Comparison of ENCODE assay signal across 8 cellular contexts in the genomic region with DNA sequence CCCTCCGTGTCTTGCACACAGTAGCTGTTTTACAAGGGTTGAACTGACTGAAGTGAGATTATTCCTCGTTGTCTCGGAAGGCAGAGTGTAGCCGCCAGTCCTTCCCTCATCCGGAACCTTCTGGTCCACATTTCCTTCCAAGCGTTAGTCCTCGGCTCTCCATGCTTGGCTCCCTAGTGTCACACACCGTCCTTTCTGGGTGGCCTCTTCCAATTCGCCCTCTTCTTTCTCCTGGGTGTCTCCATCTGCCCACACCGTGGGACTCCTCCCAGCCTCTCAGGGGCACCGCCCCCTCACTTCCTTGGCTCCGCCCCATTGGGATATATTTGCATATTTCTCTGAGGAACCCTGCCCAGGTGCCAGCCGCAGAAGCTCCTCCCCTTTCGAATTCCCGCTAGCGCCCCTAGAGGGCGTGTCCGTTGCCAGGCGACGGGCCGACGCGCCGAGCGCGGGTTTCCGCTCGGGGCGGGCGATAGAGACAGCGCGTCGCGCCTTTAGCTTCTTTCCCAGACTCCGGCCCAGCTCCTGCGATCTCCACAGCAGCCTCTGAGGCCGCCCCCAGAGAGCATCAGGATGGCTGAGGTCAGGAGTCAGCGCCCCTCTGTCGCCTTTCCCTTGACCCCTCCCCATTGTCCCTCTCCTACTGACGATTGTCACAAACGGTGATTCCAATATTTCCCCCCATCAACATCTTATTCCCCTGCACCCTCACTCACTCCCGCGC. TPM values are rescaled to one million over a fixed set of nuclear protein-coding genes. Genes with fewer than 3 reads are reported as not detected.
DNase-seq lines count a peak whose midpoint lies in the region; ATAC-seq and TF ChIP-seq lines count a peak whose summit lies in the region.

A gene with protein sequence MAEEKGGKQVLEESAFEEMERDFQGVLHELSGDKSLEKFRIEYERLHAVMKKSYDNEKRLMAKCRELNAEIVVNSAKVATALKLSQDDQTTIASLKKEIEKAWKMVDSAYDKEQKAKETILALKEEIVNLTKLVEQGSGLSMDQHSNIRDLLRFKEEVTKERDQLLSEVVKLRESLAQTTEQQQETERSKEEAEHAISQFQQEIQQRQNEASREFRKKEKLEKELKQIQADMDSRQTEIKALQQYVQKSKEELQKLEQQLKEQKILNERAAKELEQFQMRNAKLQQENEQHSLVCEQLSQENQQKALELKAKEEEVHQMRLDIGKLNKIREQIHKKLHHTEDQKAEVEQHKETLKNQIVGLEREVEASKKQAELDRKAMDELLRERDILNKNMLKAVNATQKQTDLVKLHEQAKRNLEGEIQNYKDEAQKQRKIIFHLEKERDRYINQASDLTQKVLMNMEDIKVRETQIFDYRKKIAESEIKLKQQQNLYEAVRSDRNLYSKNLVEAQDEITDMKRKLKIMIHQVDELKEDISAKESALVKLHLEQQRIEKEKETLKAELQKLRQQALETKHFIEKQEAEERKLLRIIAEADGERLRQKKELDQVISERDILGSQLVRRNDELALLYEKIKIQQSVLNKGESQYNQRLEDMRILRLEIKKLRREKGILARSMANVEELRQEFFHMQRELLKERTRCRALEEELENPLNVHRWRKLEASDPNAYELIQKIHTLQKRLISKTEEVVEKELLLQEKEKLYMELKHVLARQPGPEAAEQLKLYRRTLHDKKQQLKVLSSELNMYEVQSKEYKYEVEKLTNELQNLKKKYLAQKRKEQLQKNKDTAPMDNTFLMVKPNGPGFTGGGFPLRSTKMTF (plus strand): TSS at position 509 of the 724 bp plus-strand sequence. CDS start 65 bp downstream, at position 574.

- H3K36me3 ChIP-seq in SK-N-SH (replicated peaks in 1 of 2; ENCODE audit: control insufficient read depth in 1 of 2, insufficient read depth in 2 of 2, low read length in 1 of 2) (no peaks in the 10 kb centered on the region), heart left ventricle (no peaks in the 10 kb centered on the region), upper lobe of left lung (no peaks in the 10 kb centered on the region)

- TF ChIP-seq CTCF in GM10266 (IDR thresholded peaks at IDR 0.05; ENCODE audit: control insufficient read depth, insufficient read depth, low read depth, missing control alignments) (peak; percentile 72), SK-N-SH (IDR thresholded peaks at IDR 0.05) (peak; percentile 63), heart left ventricle (IDR thresholded peaks at IDR 0.05) (peak; percentile 58 to 95 (median 76)), upper lobe of left lung (IDR thresholded peaks at IDR 0.05) (peak; percentile 49 to 89 (median 70))

- H3K9me3 Mint-ChIP-seq in activated naive CD4-positive, alpha-beta T cell treated with anti-CD3 and anti-CD28 coated beads, Interleukin-2, amount 50 U/mL, for 24 hours: no peaks in the 10 kb centered on the region

- no peaks in the 10 kb centered on the region for H3K27me3 ChIP-seq in SK-N-SH (ENCODE audit: insufficient read depth)
- H3K27me3 ChIP-seq in heart left ventricle: no peaks in the 10 kb centered on the region
- H3K27me3 ChIP-seq in upper lobe of left lung: no peaks in the 10 kb centered on the region

- no peaks in the 10 kb centered on the region for H3K79me2 ChIP-seq in SK-N-SH (ENCODE audit: insufficient read depth)

- H4K20me1 ChIP-seq in SK-N-SH (ENCODE audit: insufficient read depth): no peaks in the 10 kb centered on the region

- H3K4me1 ChIP-seq in SK-N-SH (ENCODE audit: control insufficient read depth in 1 of 2, insufficient read depth in 2 of 2, low read depth in 1 of 2, low read length in 1 of 2) (peaks cover 5 to 13% of the 10 kb centered on the region in 2 experiments; a peak in 3 of 4 replicates), heart left ventricle (peaks cover 0 to 57% (median 15%) of the 10 kb centered on the region in 12 donors), upper lobe of left lung (peaks cover 30 to 44% (median 35%) of the 10 kb centered on the region in 4 donors)

- no peaks in the 10 kb centered on the region for H3K9me2 ChIP-seq in SK-N-SH

- H3K4me1 Mint-ChIP-seq in activated naive CD4-positive, alpha-beta T cell treated with anti-CD3 and anti-CD28 coated beads, Interleukin-2, amount 50 U/mL, for 24 hours: no peaks in the 10 kb centered on the region

- DNase-seq in GM10266 (ENCODE audit: extremely low spot score): peak; percentile 74
- DNase-seq in NAMALWA (ENCODE audit: low spot score): peak; percentile 96
- DNase-seq in SK-N-SH: peak; percentile 89
- peak; percentile 89 to 97 (median 92) for DNase-seq in heart left ventricle
- peak; percentile 98 for DNase-seq in posterior vena cava (ENCODE audit: low spot score)
- DNase-seq in upper lobe of left lung: peak; percentile 97

- no peaks in the 10 kb centered on the region for H3K27me3 Mint-ChIP-seq in activated naive CD4-positive, alpha-beta T cell treated with anti-CD3 and anti-CD28 coated beads, Interleukin-2, amount 50 U/mL, for 24 hours

- H3F3A ChIP-seq in SK-N-SH (replicated peaks; ENCODE audit: insufficient read depth): peaks cover 11% of the 10 kb centered on the region

- POLR2A ChIA-PET in SK-N-SH (lab: Yijun Ruan, JAX): no interaction called here

- TF ChIP-seq RAD21 in SK-N-SH (IDR thresholded peaks at IDR 0.05; ENCODE audit: low read length): peak; percentile 9; the same call in 1 of the 2 replicates

- H3K4me3 ChIP-seq in SK-N-SH (ENCODE audit: low read depth in 2 of 2, low read length in 1 of 2) (peak within 1 kb of the TSS; percentile 64 to 66), heart left ventricle (peak within 1 kb of the TSS in 11 of 12 donors; percentile 2 to 61 (median 46)), upper lobe of left lung (peak within 1 kb of the TSS; percentile 3 to 45 (median 36))

- peak within 1 kb of the TSS; percentile 60 for H3K27ac Mint-ChIP-seq in activated naive CD4-positive, alpha-beta T cell treated with anti-CD3 and anti-CD28 coated beads, Interleukin-2, amount 50 U/mL, for 24 hours

- peak within 1 kb of the TSS; percentile 77 for H3K4me2 ChIP-seq in SK-N-SH

- no peaks in the 10 kb centered on the region for H3K36me3 Mint-ChIP-seq in activated naive CD4-positive, alpha-beta T cell treated with anti-CD3 and anti-CD28 coated beads, Interleukin-2, amount 50 U/mL, for 24 hours

- intact Hi-C loops in heart left ventricle (cut with DNase I) (loop anchor here in 4 of 10 donors (5.0 to 10.0 kb wide), 4 partner anchors 81 to 309 kb away; partner anchors contain the start of gene SFR1 (in 1 of the 4)), posterior vena cava (cut with DNase I) (loop anchor here in 1 of 2 donors (5.0 kb wide), 1 partner anchor 61 kb away; no protein-coding TSS in a partner anchor)

- H3K27ac ChIP-seq in SK-N-SH (ENCODE audit: low read depth in 2 of 2, low read length in 1 of 2) (0 out of 4 replicates have a peak within 1 kb of the TSS, but pooled peaks of 1 of the 2 experiments have one; percentile 31), heart left ventricle (peak within 1 kb of the TSS in 5 of 12 donors; percentile 3 to 66 (median 16)), upper lobe of left lung (peak within 1 kb of the TSS; percentile 6 to 86 (median 31))

- H3K4me3 Mint-ChIP-seq in activated naive CD4-positive, alpha-beta T cell treated with anti-CD3 and anti-CD28 coated beads, Interleukin-2, amount 50 U/mL, for 24 hours: peak within 1 kb of the TSS; percentile 60

- TF ChIP-seq POLR2A in heart left ventricle (IDR thresholded peaks at IDR 0.05) (peak in 1 of 2 donors; percentile 50), upper lobe of left lung (IDR thresholded peaks at IDR 0.05) (peak in 2 of 4 donors; percentile 38 to 45)

- ATAC-seq in HG02571 (IDR thresholded peaks at IDR 0.05; ENCODE audit: unreplicated experiment) (peak; percentile 55), heart left ventricle (peak; percentile 70 to 94 (median 92)), upper lobe of left lung (ENCODE audit: low FRiP score in 2 of 2) (peak; percentile 90 to 92)

- CTCF ChIA-PET in SK-N-SH (lab: Yijun Ruan, JAX): interaction anchor here (0.5 to 6.1 kb wide), 42 partner anchors 8 to 466 kb away, joined by 3 to 152 read pairs (median 4); partner anchors contain the start of gene ITPRIP

- 8% methylated on average over 21 of the region's 43 CpGs for WGBS in SK-N-SH (ENCODE audit: low lambda C conversion rate)
- 2 to 3% (median 3%) methylated on average over 41 to 43 of the region's 43 CpGs for WGBS in heart left ventricle, 4 donors
- WGBS in upper lobe of left lung, 2 donors: 2 to 3% methylated on average over 43 of the region's 43 CpGs

- no peak for TF ChIP-seq EP300 in SK-N-SH (IDR thresholded peaks at IDR 0.05; ENCODE audit: borderline replicate concordance in 1 of 2, low read depth in 1 of 2, low read length in 1 of 2)
- no peak for TF ChIP-seq EP300 in upper lobe of left lung (IDR thresholded peaks at IDR 0.05)

- peak within 1 kb of the TSS; percentile 52 for H3K9ac ChIP-seq in SK-N-SH

- H2AFZ ChIP-seq in SK-N-SH (ENCODE audit: low read depth): peak within 1 kb of the TSS; percentile 87

- no peaks in the 10 kb centered on the region for H3K9me3 ChIP-seq in SK-N-SH
- H3K9me3 ChIP-seq in heart left ventricle: no peaks in the 10 kb centered on the region
- H3K9me3 ChIP-seq in upper lobe of left lung: no peaks in the 10 kb centered on the region

TF ChIP-seq in SK-N-SH, 30 proteins besides CTCF, POLR2A, EP300 and RAD21 (continues in another document):
- no peak for TF ChIP-seq USF1 (IDR thresholded peaks at IDR 0.05; ENCODE audit: borderline replicate concordance, low read depth)
- TF ChIP-seq MXI1 (IDR thresholded peaks at IDR 0.05; ENCODE audit: low read depth, low read length): peak; percentile 89
- peak; percentile 88; the same call in 1 of the 2 replicates for TF ChIP-seq SIN3A (IDR thresholded peaks at IDR 0.05; ENCODE audit: borderline replicate concordance, low read depth, low read length)
- TF ChIP-seq FOXJ3 (CRISPR knock-in tag; IDR thresholded peaks at IDR 0.05): no peak
- 0 out of 2 replicates have a peak, but pooled peaks have one; percentile 71 for TF ChIP-seq MAX (IDR thresholded peaks at IDR 0.05; ENCODE audit: low read depth)
- TF ChIP-seq NRF1 (IDR thresholded peaks at IDR 0.05; ENCODE audit: low read depth, low read length): peak; percentile 28; the same call in 1 of the 2 replicates

RNA-seq across cellular contexts. Expression of the gene that starts here (rescaled TPM):
- polyA plus RNA-seq in SK-N-SH (2012; rRNA removed): 0.38 and 0.47 TPM in 2 replicates
- 0.52 and 0.86 TPM in 2 replicates for polyA plus RNA-seq in SK-N-SH (2012; cell fraction: cytosol; rRNA removed)
- 0.29 and 0.95 TPM in 2 replicates for polyA plus RNA-seq in SK-N-SH (2012; cell fraction: nucleus; rRNA removed)
- 1 to 10 TPM; 1.2 to 4.9 (median 3.2) TPM for total RNA-seq in heart left ventricle
- polyA plus RNA-seq in heart left ventricle: 1 to 10 TPM in 1 of 2 donors, under 1 TPM in 1; 0.62 to 2.2 TPM
- under 1 TPM; 0.46 to 0.86 TPM for total RNA-seq in posterior vena cava
- 10 to 100 TPM in 1 of 6 donors, 1 to 10 TPM in 3, under 1 TPM in 2; 0.14 to 11.0 (median 1.0) TPM for total RNA-seq in upper lobe of left lung

Comparison
In these comparisons a context has a peak if more than half of its experiments do, and no peak if none do; other contexts are left out.
1. Peak in DNase-seq, H3K4me3 ChIP-seq, H3K9ac ChIP-seq and H3K4me2 ChIP-seq in SK-N-SH; RNA of the gene not detected or under 1 TPM.
2. Peak in DNase-seq in posterior vena cava; RNA of the gene not detected or under 1 TPM.